Comparison of ENCODE assay signal across 15 cellular contexts in genomic region chr9:116499986-116500871, GRCh38.
DNase-seq lines count a peak whose midpoint lies in the region; ATAC-seq, FAIRE-seq and TF ChIP-seq lines count a peak whose summit lies in the region.
"Had no signal": no experiment of that assay in that cellular context is flagged by ENCODE, and none has a peak within 500 bp of the region (broad histone marks: within the 10 kb centered on the region; RNA-seq: fewer than 3 reads in every experiment).

No MANE protein-coding gene starts in this region.

- peak; percentile 88 for DNase-seq in AG20443 (ENCODE audit: low spot score)
- DNase-seq in HS-5 (ENCODE audit: low read depth), result peak; percentile 56
- no peak for DNase-seq in GM12878 (ENCODE audit: low read depth, low spot score)
- peak; percentile 88 for DNase-seq in kidney glomerular epithelial cell (lab: John Stamatoyannopoulos, UW)
- DNase-seq in stimulated activated CD4-positive, alpha-beta T cell treated with anti-CD3 and anti-CD28 coated beads, Interleukin-15, amount 100 ng/mL, for 24 hours, result no peak
- DNase-seq in GM13976 (ENCODE audit: low spot score), result no peak
- DNase-seq in NCI-H1092 (lab: John Stamatoyannopoulos, UW), result no peak
- DNase-seq: activated CD4-positive, alpha-beta T cell treated with anti-CD3 and anti-CD28 coated beads for 36 hours; activated naive CD4-positive, alpha-beta T cell; CD8-positive, alpha-beta memory T cell; effector CD4-positive, alpha-beta T cell; NCI-H2171 treated with DMSO at 0.1 percent for 48 hours; stimulated activated CD4-positive, alpha-beta T cell treated with anti-CD3 and anti-CD28 coated beads, Interleukin-12 subunit alpha, Interleukin-12 subunit beta, amount 100 ng/mL, for 4 hours had no signal

- in situ Hi-C loops in GM12878 (cut with MboI) (no loop called here), GM13976 (cut with MboI; ENCODE audit: low sequenced_read_pairs, unreplicated experiment) (no loop called here)

- no peak overlapping the region for H3K9ac ChIP-seq in GM12878 (ENCODE audit: control insufficient read depth, insufficient read depth, low read length)

- no peaks in the 10 kb centered on the region for H3K36me3 ChIP-seq in GM12878 (ENCODE audit: control insufficient read depth in 2 of 2, insufficient read depth in 2 of 2, low read length in 1 of 2)

- no peak for TF ChIP-seq POLR2A in GM12878 (IDR thresholded peaks at IDR 0.05; ENCODE audit: low read depth, low read length)

- TF ChIP-seq EP300 in GM12878 (IDR thresholded peaks at IDR 0.05; ENCODE audit: borderline replicate concordance in 1 of 2, control insufficient read depth in 1 of 2, low read depth in 2 of 2, low read length in 2 of 2), result no peak

- ATAC-seq in GM12878, result peak; percentile 29; the same call in 1 of the 3 replicates
- ATAC-seq in HG02970 (IDR thresholded peaks at IDR 0.05; ENCODE audit: low FRiP score, unreplicated experiment), result no peak
- ATAC-seq: activated CD4-positive, alpha-beta T cell treated with anti-CD3 and anti-CD28 coated beads for 36 hours; stimulated activated effector memory CD8-positive, alpha-beta T cell treated with anti-CD3 and anti-CD28 coated beads, Interleukin-12 subunit alpha, Interleukin-12 subunit beta, amount 100 ng/mL, for 72 hours had no signal

- no peak overlapping the region for H2AFZ ChIP-seq in GM12878 (ENCODE audit: control insufficient read depth, low read depth, low read length)

- RAD21 ChIA-PET in GM12878 (lab: Charles Lee; ENCODE audit: unreplicated experiment), result no interaction called here

- no TSS peak for BruUV-seq in GM12878 (replicated peaks; lab: Mats Ljungman, UMichigan)

- no peaks in the 10 kb centered on the region for H3K79me2 ChIP-seq in GM12878 (ENCODE audit: control insufficient read depth, insufficient read depth, low read length)

- CTCF ChIA-PET in GM12878 (lab: Yijun Ruan, JAX), result no interaction called here

- H3K4me1 ChIP-seq in GM12878 (ENCODE audit: control insufficient read depth, insufficient read depth, low read length), result peaks cover 3% of the 10 kb centered on the region

- H4K20me1 ChIP-seq in GM12878 (ENCODE audit: control insufficient read depth, insufficient read depth), result no peaks in the 10 kb centered on the region

- no peak for TF ChIP-seq RAD21 in GM12878 (IDR thresholded peaks at IDR 0.05; ENCODE audit: insufficient read depth, low read depth, low read length)

- POLR2A ChIA-PET in GM12878 (lab: Charles Lee), result no interaction called here

- TF ChIP-seq CTCF in GM12878 (IDR thresholded peaks at IDR 0.05 in 2 of 3, conservative IDR thresholded peaks at IDR 0.05 in 1 of 3; ENCODE audit: control insufficient read depth in 2 of 3, extremely low read depth in 1 of 3, insufficient read depth in 1 of 3, low read depth in 3 of 3, low read length in 3 of 3) (no peak), GM13976 (IDR thresholded peaks at IDR 0.05; ENCODE audit: borderline replicate concordance, control extremely low read depth, extremely low read depth, insufficient read depth, missing control alignments) (no peak)

- H3K4me2 ChIP-seq in GM12878 (ENCODE audit: control insufficient read depth, insufficient read depth), result no peak overlapping the region

- H3K9me3 ChIP-seq in GM12878 (replicated peaks; ENCODE audit: control insufficient read depth, insufficient read depth, low read length), result no peaks in the 10 kb centered on the region

- H3K4me3 ChIP-seq in GM12878, result no peak overlapping the region

- SMC1A ChIA-PET in GM12878 (lab: Charles Lee; ENCODE audit: uncharacterized antibody, unreplicated experiment), result interaction anchor here (0.8 kb wide), 1 partner anchor 81 kb away, joined by 3 read pairs; no protein-coding TSS in a partner anchor

- WGBS in GM12878 (ENCODE audit: insufficient coverage, insufficient replicate concordance, low lambda C conversion rate, missing lambda C conversion rate), result 40% methylated on average over 5 of the region's 5 CpGs

- no peak overlapping the region for H3K27ac ChIP-seq in GM12878 (ENCODE audit: control insufficient read depth, insufficient read depth)

- H3K27me3 ChIP-seq in GM12878 (replicated peaks in 1 of 2; ENCODE audit: control insufficient read depth in 2 of 2, insufficient read depth in 2 of 2, low read length in 1 of 2), result no peaks in the 10 kb centered on the region

- no peak for FAIRE-seq in GM12878 (lab: Jason Lieb, UNC)

- intact Hi-C loops in GM12878 (cut with micrococcal nuclease; ENCODE audit: unreplicated experiment), result loop anchor here (5.0 to 10.0 kb wide), 5 partner anchors 72 to 908 kb away; no protein-coding TSS in a partner anchor

TF ChIP-seq in GM12878, 131 proteins besides CTCF, POLR2A, EP300 and RAD21:
- no peak for TF ChIP-seq SIN3A (IDR thresholded peaks at IDR 0.05; ENCODE audit: low read depth, low read length)
- no peak for TF ChIP-seq STAT1 (conservative IDR thresholded peaks at IDR 0.05)
- 0 out of 2 replicates have a peak, but pooled peaks have one; percentile 22 for TF ChIP-seq ZBTB11 (CRISPR knock-in tag; IDR thresholded peaks at IDR 0.05)
- TF ChIP-seq ATF7 (IDR thresholded peaks at IDR 0.05; ENCODE audit: low read depth), result peak; percentile 86
- TF ChIP-seq PKNOX1 (IDR thresholded peaks at IDR 0.05), result no peak
- TF ChIP-seq GATAD2B (conservative IDR thresholded peaks at IDR 0.05; ENCODE audit: low read depth), result no peak

Comparison
In these comparisons a context has a peak if more than half of its experiments do, and no peak if none do; other contexts are left out.
1. DNase-seq: peak in AG20443 (single experiment), HS-5 (single experiment) and kidney glomerular epithelial cell (single experiment); none in GM12878 (single experiment), stimulated activated CD4-positive, alpha-beta T cell treated with anti-CD3 and anti-CD28 coated beads, Interleukin-15, amount 100 ng/mL, for 24 hours (single experiment), GM13976 (single experiment) and NCI-H1092 (single experiment).